16 cellular contexts compared by ENCODE assay signal in genomic region chr16:55175389-55175788, GRCh38.
A peak's percentile ranks its signal among the peaks of the same experiment; 100 is the strongest.
DNase-seq lines count a peak whose midpoint lies in the region; TF ChIP-seq lines count a peak whose summit lies in the region.
"Had no signal": no experiment of that assay in that cellular context is flagged by ENCODE, and none has a peak within 500 bp of the region (broad histone marks: within the 10 kb centered on the region; RNA-seq: fewer than 3 reads in every experiment).

No MANE protein-coding gene starts in this region.

- TF ChIP-seq POLR2A in breast epithelium (IDR thresholded peaks at IDR 0.05) = no peak

- DNase-seq in MCF 10A (ENCODE audit: unreplicated experiment) (peak; percentile 3), breast epithelium (ENCODE audit: low spot score in 2 of 2) (no peak), SK-MEL-5 (ENCODE audit: low read depth, low spot score) (peak; percentile 45), neural crest cell (ENCODE audit: low read depth, low spot score) (no peak), middle frontal gyrus (ENCODE audit: extremely low spot score, low spot score) (no peak)
- DNase-seq in effector CD4-positive, alpha-beta T cell = no peak
- DNase-seq: CD4-positive, CD25-positive, alpha-beta regulatory T cell; CD8-positive, alpha-beta T cell; DMS 273 treated with DMSO at 0.1 percent for 48 hours; DND-41; GOT3 had no signal

- no peaks in the 10 kb centered on the region for H3K36me3 ChIP-seq in breast epithelium
- H3K36me3 ChIP-seq: BLaER1, HAP-1 had no signal

- POLR2A ChIA-PET in MCF 10A (lab: Yijun Ruan, JAX) = no interaction called here

- BruUV-seq in MCF 10A (replicated peaks; lab: Mats Ljungman, UMichigan) = no TSS peak

- H3K27me3 Mint-ChIP-seq in MCF 10A (ENCODE audit: insufficient read depth, unreplicated experiment) (no peaks in the 10 kb centered on the region), neural crest cell (ENCODE audit: low read depth) (no peaks in the 10 kb centered on the region)
- H3K27me3 Mint-ChIP-seq: B cell; CD4-positive, CD25-positive, alpha-beta regulatory T cell had no signal

- H3K27ac Mint-ChIP-seq in MCF 10A (ENCODE audit: low read depth, unreplicated experiment) = no peak overlapping the region
- H3K27ac Mint-ChIP-seq in neural crest cell (ENCODE audit: unreplicated experiment) = peak overlapping the region; percentile 20
- H3K27ac Mint-ChIP-seq: B cell; CD4-positive, CD25-positive, alpha-beta regulatory T cell; CD8-positive, alpha-beta T cell had no signal

- intact Hi-C loops in MCF 10A (cut with micrococcal nuclease) = no loop called here
- intact Hi-C loops in breast epithelium (cut with DNase I; ENCODE audit: low total_unique reads) = no loop called here

- no peaks in the 10 kb centered on the region for H3K27me3 ChIP-seq in breast epithelium
- H3K27me3 ChIP-seq: BLaER1 had no signal

- H3K36me3 Mint-ChIP-seq in MCF 10A (ENCODE audit: insufficient read depth, unreplicated experiment) = no peaks in the 10 kb centered on the region
- no peaks in the 10 kb centered on the region for H3K36me3 Mint-ChIP-seq in neural crest cell (ENCODE audit: low read depth)
- H3K36me3 Mint-ChIP-seq: CD8-positive, alpha-beta T cell had no signal

- CTCF ChIA-PET in MCF 10A (lab: Yijun Ruan, JAX) = interaction anchor here (0.9 kb wide), 1 partner anchor 198 kb away, joined by 3 read pairs; no protein-coding TSS in a partner anchor

- in situ Hi-C loops in SK-MEL-5 (cut with HindIII; ENCODE audit: low pct_unique_long_range_greater_than_20kb, low sequenced_read_pairs) = no loop called here

- no peak for TF ChIP-seq CTCF in MCF 10A (IDR thresholded peaks at IDR 0.05; ENCODE audit: unreplicated experiment)
- TF ChIP-seq CTCF in breast epithelium (IDR thresholded peaks at IDR 0.05) = no peak
- no peak for TF ChIP-seq CTCF in neural crest cell (conservative IDR thresholded peaks at IDR 0.05)

- no peak overlapping the region for H3K27ac ChIP-seq in breast epithelium
- H3K27ac ChIP-seq: 22Rv1, BLaER1, C4-2B had no signal

- no peaks in the 10 kb centered on the region for H3K9me3 ChIP-seq in breast epithelium
- H3K9me3 ChIP-seq: BLaER1, HAP-1 had no signal

- H3K4me3 ChIP-seq in breast epithelium = no peak overlapping the region
- H3K4me3 ChIP-seq: BLaER1, HAP-1 had no signal

- H3K4me1 ChIP-seq in breast epithelium = no peaks in the 10 kb centered on the region
- H3K4me1 ChIP-seq: BLaER1, HAP-1 had no signal

- H3K4me1 Mint-ChIP-seq in MCF 10A (ENCODE audit: insufficient read depth, unreplicated experiment) (no peaks in the 10 kb centered on the region), neural crest cell (peaks cover 40% of the 10 kb centered on the region)
- H3K4me1 Mint-ChIP-seq: B cell; CD4-positive, CD25-positive, alpha-beta regulatory T cell had no signal

- H3K9me3 Mint-ChIP-seq in MCF 10A (ENCODE audit: unreplicated experiment) (peaks cover 5% of the 10 kb centered on the region), neural crest cell (peaks cover 9% of the 10 kb centered on the region)
- H3K9me3 Mint-ChIP-seq: CD8-positive, alpha-beta T cell had no signal

- H3K4me3 Mint-ChIP-seq in MCF 10A (ENCODE audit: unreplicated experiment) = no peak overlapping the region
- no peak overlapping the region for H3K4me3 Mint-ChIP-seq in neural crest cell
- H3K4me3 Mint-ChIP-seq: B cell; CD8-positive, alpha-beta T cell had no signal

Comparison
In these comparisons a context has a peak if more than half of its experiments do, and no peak if none do; other contexts are left out.
1. DNase-seq: peak in MCF 10A (single experiment) and SK-MEL-5 (single experiment); none in breast epithelium (0 of 2), neural crest cell (single experiment), middle frontal gyrus (single experiment) and effector CD4-positive, alpha-beta T cell (single experiment).